11 cellular contexts compared by ENCODE assay signal in the genomic region with DNA sequence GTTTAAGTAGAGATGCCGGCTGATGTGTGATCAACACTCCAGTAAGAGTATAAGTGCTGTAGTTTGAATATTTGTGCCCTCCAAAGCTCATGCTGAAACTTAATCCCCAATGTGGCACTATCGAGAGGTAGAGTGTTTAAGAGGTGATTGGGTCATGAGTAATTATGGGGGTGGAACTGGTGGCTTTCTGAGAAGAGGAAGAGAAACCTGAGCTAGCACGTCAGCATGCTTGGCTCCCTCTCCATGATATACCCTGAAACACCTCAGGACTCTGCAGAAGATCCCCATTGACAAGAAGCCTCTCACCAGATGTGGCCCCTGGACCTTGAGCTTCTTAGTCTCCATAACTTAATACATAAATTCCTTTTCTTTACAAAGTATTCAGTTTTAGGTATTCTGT.
A peak's percentile ranks its signal among the peaks of the same experiment; 100 is the strongest.
DNase-seq lines count a peak whose midpoint lies in the region; ATAC-seq and TF ChIP-seq lines count a peak whose summit lies in the region.
"Had no signal": no experiment of that assay in that cellular context is flagged by ENCODE, and none has a peak within 500 bp of the region (broad histone marks: within the 10 kb centered on the region; RNA-seq: fewer than 3 reads in every experiment).

No MANE protein-coding gene starts in this region.

- no peaks in the 10 kb centered on the region for H3K4me1 Mint-ChIP-seq in mesothelial cell of epicardium
- H3K4me1 Mint-ChIP-seq in CD8-positive, alpha-beta T cell (ENCODE audit: low read depth): no peaks in the 10 kb centered on the region

- no peaks in the 10 kb centered on the region for H3K9me2 ChIP-seq in Karpas-422 (replicated peaks; ENCODE audit: insufficient read depth, low read length)

- H3K27ac ChIP-seq in Karpas-422 (ENCODE audit: low read length): no peak overlapping the region
- no peak overlapping the region for H3K27ac ChIP-seq in CD8-positive, alpha-beta T cell (ENCODE audit: low read depth, low read length)

- no peak overlapping the region for H3K27ac Mint-ChIP-seq in mesothelial cell of epicardium
- H3K27ac Mint-ChIP-seq in CD8-positive, alpha-beta T cell: no peak overlapping the region
- H3K27ac Mint-ChIP-seq: T-helper 1 cell treated with Interleukin-12 subunit alpha and Interleukin-12 subunit beta and Interleukin-4 antibody, amounts not matched to agents 30 μg/mL and 1 μg/mL, for 36 hours had no signal

- H3K9me3 ChIP-seq in Karpas-422 (ENCODE audit: low read length): no peaks in the 10 kb centered on the region
- no peaks in the 10 kb centered on the region for H3K9me3 ChIP-seq in CD8-positive, alpha-beta T cell (ENCODE audit: low read length)

- no peaks in the 10 kb centered on the region for H4K20me1 ChIP-seq in Karpas-422 (ENCODE audit: insufficient read depth, low read depth, low read length)

- no peak overlapping the region for H2AFZ ChIP-seq in Karpas-422 (ENCODE audit: low read length)

- no peak for TF ChIP-seq CTCF in mesothelial cell of epicardium (IDR thresholded peaks at IDR 0.05; ENCODE audit: unreplicated experiment)
- no peak for TF ChIP-seq CTCF in CD8-positive, alpha-beta T cell (IDR thresholded peaks at IDR 0.05)

- CTCF ChIA-PET in CD8-positive, alpha-beta T cell (lab: Charles Lee): no interaction called here

- H3K36me3 ChIP-seq in Karpas-422 (ENCODE audit: insufficient read depth, low read length): no peaks in the 10 kb centered on the region
- H3K36me3 ChIP-seq in CD8-positive, alpha-beta T cell (ENCODE audit: insufficient read depth, low read length): no peaks in the 10 kb centered on the region

- H3K27me3 Mint-ChIP-seq in mesothelial cell of epicardium (ENCODE audit: low read depth): peaks cover 11% of the 10 kb centered on the region
- no peaks in the 10 kb centered on the region for H3K27me3 Mint-ChIP-seq in CD8-positive, alpha-beta T cell (ENCODE audit: low read depth)

- H3K9me3 Mint-ChIP-seq in mesothelial cell of epicardium: peaks cover 2% of the 10 kb centered on the region
- H3K9me3 Mint-ChIP-seq in CD8-positive, alpha-beta T cell: peaks cover 1% of the 10 kb centered on the region
- H3K9me3 Mint-ChIP-seq: T-helper 1 cell treated with Interleukin-12 subunit alpha and Interleukin-12 subunit beta and Interleukin-4 antibody, amounts not matched to agents 30 μg/mL and 1 μg/mL, for 36 hours had no signal

- H3K4me1 ChIP-seq in Karpas-422 (ENCODE audit: low read length): peaks cover 11% of the 10 kb centered on the region
- no peaks in the 10 kb centered on the region for H3K4me1 ChIP-seq in CD8-positive, alpha-beta T cell (ENCODE audit: insufficient read depth, low read length)

- no peaks in the 10 kb centered on the region for H3K36me3 Mint-ChIP-seq in mesothelial cell of epicardium
- no peaks in the 10 kb centered on the region for H3K36me3 Mint-ChIP-seq in CD8-positive, alpha-beta T cell

- intact Hi-C loops in CD8-positive, alpha-beta T cell (cut with DNase I, micrococcal nuclease): no loop called here

- no peak overlapping the region for H3K4me3 Mint-ChIP-seq in mesothelial cell of epicardium
- no peak overlapping the region for H3K4me3 Mint-ChIP-seq in CD8-positive, alpha-beta T cell
- H3K4me3 Mint-ChIP-seq: T-helper 1 cell treated with Interleukin-12 subunit alpha and Interleukin-12 subunit beta and Interleukin-4 antibody, amounts not matched to agents 30 μg/mL and 1 μg/mL, for 36 hours had no signal

- DNase-seq in NCI-H1417 (lab: John Stamatoyannopoulos, UW) (peak in 2 of 3 experiments; percentile 13 to 15), NCI-H1417 treated with DMSO at 0.1 percent for 48 hours (lab: John Stamatoyannopoulos, UW) (no peak), Karpas-422 (peak; percentile 74), renal cortical epithelial cell (ENCODE audit: low read depth) (peak; percentile 70), amniotic stem cell (lab: John Stamatoyannopoulos, UW) (no peak), mesothelial cell of epicardium (ENCODE audit: low spot score in 2 of 2, unreplicated experiment in 2 of 2) (no peak)
- no peak for DNase-seq in CD8-positive, alpha-beta T cell
- DNase-seq: 8988T; activated effector memory CD4-positive, alpha-beta T cell treated with Interleukin-2 at 50 U/mL for 16 hours had no signal

- no peak overlapping the region for H3K4me3 ChIP-seq in Karpas-422 (ENCODE audit: low read length)
- no peak overlapping the region for H3K4me3 ChIP-seq in CD8-positive, alpha-beta T cell (ENCODE audit: low read depth, low read length)

- no peaks in the 10 kb centered on the region for H3K79me2 ChIP-seq in Karpas-422 (ENCODE audit: low read length)

- no peaks in the 10 kb centered on the region for H3K27me3 ChIP-seq in Karpas-422 (ENCODE audit: low read length)
- H3K27me3 ChIP-seq in CD8-positive, alpha-beta T cell (ENCODE audit: insufficient read depth, low read length): no peaks in the 10 kb centered on the region

- H3K4me2 ChIP-seq in Karpas-422 (ENCODE audit: low read depth, low read length, poor library complexity, severe bottlenecking): peak overlapping the region; percentile 44

- POLR2A ChIA-PET in CD8-positive, alpha-beta T cell (lab: Charles Lee): no interaction called here

- peak; percentile 86 for ATAC-seq in HG02840 (IDR thresholded peaks at IDR 0.05; ENCODE audit: low FRiP score, unreplicated experiment)
- ATAC-seq in CD8-positive, alpha-beta T cell: no peak

- no peak overlapping the region for H3K9ac ChIP-seq in Karpas-422 (ENCODE audit: low read length)

Comparison
In these comparisons a context has a peak if more than half of its experiments do, and no peak if none do; other contexts are left out.
1. DNase-seq: peak in NCI-H1417 (2 of 3), Karpas-422 (single experiment) and renal cortical epithelial cell (single experiment); none in NCI-H1417 treated with DMSO at 0.1 percent for 48 hours (single experiment), amniotic stem cell (single experiment), mesothelial cell of epicardium (0 of 2) and CD8-positive, alpha-beta T cell (0 of 7).